ENCODE assay signal across 19 cellular contexts in genomic region chr5:180114304-180115003, GRCh38. TPM values are rescaled to one million over a fixed set of nuclear protein-coding genes. Genes with fewer than 3 reads are reported as not detected.
DNase-seq lines count a peak whose midpoint lies in the region; ATAC-seq, FAIRE-seq and TF ChIP-seq lines count a peak whose summit lies in the region.
"Had no signal": no experiment of that assay in that cellular context is flagged by ENCODE, and none has a peak within 500 bp of the region (broad histone marks: within the 10 kb centered on the region; RNA-seq: fewer than 3 reads in every experiment).

No MANE protein-coding gene starts in this region.

- no peaks in the 10 kb centered on the region for H3K9me2 ChIP-seq in SK-N-SH

- TF ChIP-seq CTCF in SK-N-SH (IDR thresholded peaks at IDR 0.05) (no peak), right lobe of liver (IDR thresholded peaks at IDR 0.05) (no peak), HepG2 (CRISPR knock-in tag; IDR thresholded peaks at IDR 0.05) (no peak)

- H3K9me3 ChIP-seq in SK-N-SH (no peaks in the 10 kb centered on the region), right lobe of liver (no peaks in the 10 kb centered on the region), HepG2 (ENCODE audit: low read length) (no peaks in the 10 kb centered on the region), neuronal stem cell (replicated peaks in 1 of 2; ENCODE audit: control insufficient read depth in 2 of 2, insufficient read depth in 1 of 2, low read depth in 1 of 2, low read length in 2 of 2) (no peaks in the 10 kb centered on the region)

- H3K4me2 ChIP-seq in SK-N-SH (no peak overlapping the region), HepG2 (ENCODE audit: low read depth, low read length) (no peak overlapping the region), neuronal stem cell (ENCODE audit: insufficient read depth, low read length, poor library complexity, severe bottlenecking) (no peak overlapping the region)
- H3K4me2 ChIP-seq: GM23338 had no signal

- H2BK12ac ChIP-seq in neuronal stem cell (ENCODE audit: low read length) = no peak overlapping the region

- H2BK15ac ChIP-seq in neuronal stem cell (ENCODE audit: low read length) = peak overlapping the region; percentile 14

- whole genome bisulfite sequencing in SK-N-SH (ENCODE audit: low lambda C conversion rate) = 63% methylated on average over 22 of the region's 23 CpGs
- 76% methylated on average over 7 of the region's 23 CpGs for WGBS in right lobe of liver (ENCODE audit: insufficient coverage, low coverage, low lambda C conversion rate, missing lambda C conversion rate)
- 22% methylated on average over 9 of the region's 23 CpGs for WGBS in HepG2 (ENCODE audit: low lambda C conversion rate)
- no CpG with 5 or more reads among the region's 23 CpGs for WGBS in neuronal stem cell (ENCODE audit: extremely low coverage in 2 of 2, insufficient read length in 2 of 2, insufficient replicate concordance in 1 of 2), 2 donors

- TF ChIP-seq EP300 in SK-N-SH (IDR thresholded peaks at IDR 0.05; ENCODE audit: borderline replicate concordance in 1 of 2, low read depth in 1 of 2, low read length in 1 of 2) = no peak
- no peak for TF ChIP-seq EP300 in HepG2 (IDR thresholded peaks at IDR 0.05; ENCODE audit: low read depth in 2 of 2, low read length in 2 of 2)
- TF ChIP-seq EP300 in HepG2 (CRISPR knock-in tag; IDR thresholded peaks at IDR 0.05; ENCODE audit: borderline replicate concordance) = no peak

- TF ChIP-seq RAD21 in SK-N-SH (IDR thresholded peaks at IDR 0.05; ENCODE audit: low read length) (no peak), HepG2 (CRISPR knock-in tag; IDR thresholded peaks at IDR 0.05) (no peak)

- H3K36me3 ChIP-seq in SK-N-SH (replicated peaks in 1 of 2; ENCODE audit: control insufficient read depth in 1 of 2, insufficient read depth in 2 of 2, low read length in 1 of 2) (no peaks in the 10 kb centered on the region), right lobe of liver (no peaks in the 10 kb centered on the region), HepG2 (replicated peaks in 1 of 2; ENCODE audit: control insufficient read depth in 1 of 2, insufficient read depth in 2 of 2, low read length in 2 of 2) (no peaks in the 10 kb centered on the region), neuronal stem cell (replicated peaks in 1 of 2; ENCODE audit: control insufficient read depth in 2 of 2, insufficient read depth in 2 of 2, low read length in 2 of 2) (no peaks in the 10 kb centered on the region)

- BruUV-seq in HepG2 (replicated peaks; lab: Mats Ljungman, UMichigan) = no TSS peak

- ATAC-seq in SK-N-SH treated with all-trans-retinoic acid at 6 μM for 48 hours = no peak
- ATAC-seq in right lobe of liver = no peak
- no peak for ATAC-seq in HepG2
- ATAC-seq: GM23338 had no signal

- H3K23ac ChIP-seq in neuronal stem cell (ENCODE audit: low read depth, low read length, poor library complexity) = peak overlapping the region; percentile 81

- no peak overlapping the region for H4K91ac ChIP-seq in neuronal stem cell (ENCODE audit: low read depth, low read length, poor library complexity)

- no peak overlapping the region for H2BK5ac ChIP-seq in neuronal stem cell (ENCODE audit: low read length)

- H4K20me1 ChIP-seq in SK-N-SH (ENCODE audit: insufficient read depth) (no peaks in the 10 kb centered on the region), HepG2 (ENCODE audit: insufficient read depth, low read length) (no peaks in the 10 kb centered on the region)

- H3K4me1 ChIP-seq in SK-N-SH (ENCODE audit: control insufficient read depth in 1 of 2, insufficient read depth in 2 of 2, low read depth in 1 of 2, low read length in 1 of 2) (no peaks in the 10 kb centered on the region), right lobe of liver (no peaks in the 10 kb centered on the region), HepG2 (ENCODE audit: insufficient read depth, low read length) (no peaks in the 10 kb centered on the region), neuronal stem cell (ENCODE audit: control insufficient read depth in 2 of 2, insufficient read depth in 1 of 2, low read depth in 1 of 2, low read length in 2 of 2) (peaks cover 4 to 12% of the 10 kb centered on the region in 2 donors)

- H3K79me1 ChIP-seq in neuronal stem cell (ENCODE audit: low read depth, low read length) = no peaks in the 10 kb centered on the region

- POLR2A ChIA-PET in SK-N-SH (lab: Yijun Ruan, JAX) = no interaction called here
- POLR2A ChIA-PET in HepG2 (lab: Yijun Ruan, JAX) = no interaction called here

- H3K79me2 ChIP-seq in SK-N-SH (ENCODE audit: insufficient read depth) (no peaks in the 10 kb centered on the region), HepG2 (ENCODE audit: insufficient read depth, low read length) (no peaks in the 10 kb centered on the region)

- no peak overlapping the region for H2BK120ac ChIP-seq in neuronal stem cell (ENCODE audit: low read depth, low read length)

- H3K14ac ChIP-seq in neuronal stem cell (ENCODE audit: low read length) = no peak overlapping the region

- H3K4ac ChIP-seq in neuronal stem cell (ENCODE audit: low read length) = no peak overlapping the region

- TF ChIP-seq POLR2A in right lobe of liver (IDR thresholded peaks at IDR 0.05) (no peak), HepG2 (IDR thresholded peaks at IDR 0.05; ENCODE audit: insufficient read depth in 1 of 2, low read depth in 2 of 2, low read length in 2 of 2) (no peak), erythroblast (IDR thresholded peaks at IDR 0.05; ENCODE audit: low read length) (no peak)

- H3F3A ChIP-seq in SK-N-SH (replicated peaks; ENCODE audit: insufficient read depth) = no peaks in the 10 kb centered on the region

- no peak overlapping the region for H4K8ac ChIP-seq in neuronal stem cell (ENCODE audit: low read depth, low read length)

- peak overlapping the region; percentile 19 for H3K18ac ChIP-seq in neuronal stem cell (ENCODE audit: low read length)

- H3K4me3 ChIP-seq in SK-N-SH (ENCODE audit: low read depth in 2 of 2, low read length in 1 of 2) = no peak overlapping the region
- no peak overlapping the region for H3K4me3 ChIP-seq in right lobe of liver
- no peak overlapping the region for H3K4me3 ChIP-seq in HepG2 (replicated peaks in 1 of 3; ENCODE audit: insufficient read depth in 1 of 3, low read depth in 2 of 3, low read length in 3 of 3)
- H3K4me3 ChIP-seq in neuronal stem cell (ENCODE audit: low read length in 2 of 2) = no peak overlapping the region
- H3K4me3 ChIP-seq: GM23338 had no signal

- DNase-seq in SK-N-SH (peak; percentile 16), right lobe of liver (peak in 2 of 3 donors; percentile 7 to 31), HepG2 (ENCODE audit: low spot score) (no peak), neuronal stem cell (ENCODE audit: low spot score) (no peak), NOMO-1 treated with DMSO at 0.1 percent for 48 hours (lab: John Stamatoyannopoulos, UW; ENCODE audit: unreplicated experiment) (no peak), NCI-H1436 (lab: John Stamatoyannopoulos, UW) (no peak), erythroblast (lab: John Stamatoyannopoulos, UW) (no peak)
- DNase-seq: CD8-positive, alpha-beta memory T cell; GF-D8; HFFc6; KBM-7; NCI-H146; NCI-H2081 treated with DMSO at 0.1 percent for 48 hours; NCI-H226; NCI-H526 had no signal

- in situ Hi-C loops in HepG2 (cut with HindIII; ENCODE audit: extremely low pct_ligation_motif_present, low pct_unique_long_range_greater_than_20kb) = no loop called here

- H2AFZ ChIP-seq in SK-N-SH (ENCODE audit: low read depth) (no peak overlapping the region), HepG2 (ENCODE audit: low read length) (no peak overlapping the region), neuronal stem cell (ENCODE audit: low read length) (no peak overlapping the region)
- H2AFZ ChIP-seq: GM23338 had no signal

- H3K27ac ChIP-seq in SK-N-SH (ENCODE audit: low read depth in 2 of 2, low read length in 1 of 2) = no peak overlapping the region
- H3K27ac ChIP-seq in right lobe of liver = no peak overlapping the region
- no peak overlapping the region for H3K27ac ChIP-seq in HepG2 (ENCODE audit: extremely low read length, insufficient read depth, low read length)
- no peak overlapping the region for H3K27ac ChIP-seq in neuronal stem cell (replicated peaks; ENCODE audit: low read length)
- H3K27ac ChIP-seq: 22Rv1, HL-60 had no signal

- no peak for FAIRE-seq in HepG2 (lab: Jason Lieb, UNC)

- H3K9ac ChIP-seq in SK-N-SH (no peak overlapping the region), HepG2 (ENCODE audit: insufficient read depth, low read depth, low read length) (no peak overlapping the region), neuronal stem cell (ENCODE audit: low read depth, low read length, poor library complexity) (no peak overlapping the region)

- peak overlapping the region; percentile 88 for H2AK5ac ChIP-seq in neuronal stem cell (ENCODE audit: low read depth, low read length)

- H3K27me3 ChIP-seq in SK-N-SH (ENCODE audit: insufficient read depth) (no peaks in the 10 kb centered on the region), right lobe of liver (no peaks in the 10 kb centered on the region), HepG2 (ENCODE audit: control insufficient read depth in 1 of 2, insufficient read depth in 2 of 2, low read length in 2 of 2) (peaks cover 6 to 40% of the 10 kb centered on the region in 2 experiments; a peak in 4 of 5 replicates), neuronal stem cell (ENCODE audit: control insufficient read depth in 3 of 3, insufficient read depth in 3 of 3, low read depth in 1 of 3, low read length in 3 of 3) (no peaks in the 10 kb centered on the region)

- CTCF ChIA-PET in SK-N-SH (lab: Yijun Ruan, JAX) (no interaction called here), HepG2 (lab: Yijun Ruan, JAX; ENCODE audit: low intra/inter-chr PET ratio, low total read pairs) (no interaction called here)

- intact Hi-C loops in right lobe of liver (cut with DNase I) (no loop called here), HepG2 (cut with micrococcal nuclease; ENCODE audit: unreplicated experiment) (no loop called here)

RNA-seq across cellular contexts. Expression of gene RNF130, which starts 42.9 kb away (rescaled TPM):
- 41.4 and 49.6 TPM in 2 replicates for polyA plus RNA-seq in SK-N-SH (2012; rRNA removed)
- polyA plus RNA-seq in SK-N-SH (2012; cell fraction: cytosol; rRNA removed) = 51.8 and 53.1 TPM in 2 replicates
- polyA plus RNA-seq in SK-N-SH (2012; cell fraction: nucleus; rRNA removed) = 19.0 and 27.1 TPM in 2 replicates
- total RNA-seq in right lobe of liver = 100 to 1,000 TPM in 1 of 6 experiments, 10 to 100 TPM in 5; 66.7 to 119 (median 89.9) TPM
- 21.3 and 28.2 TPM in 2 replicates for total RNA-seq in HepG2 (2016; rRNA removed; fragmentation: Illumina TruSeq; extraction: Trizol)
- total RNA-seq in HepG2 (2016; cell fraction: cytosol; rRNA removed; fragmentation: Illumina TruSeq; extraction: Trizol; ENCODE audit: low read depth) = 51.1 and 56.5 TPM in 2 replicates
- total RNA-seq in HepG2 (2016; cell fraction: insoluble cytoplasmic fraction; rRNA removed; fragmentation: Illumina TruSeq; extraction: Trizol) = 20.7 and 27.0 TPM in 2 replicates
- total RNA-seq in HepG2 (2016; cell fraction: membrane; rRNA removed; fragmentation: Illumina TruSeq; extraction: Trizol) = 71.6 and 78.1 TPM in 2 replicates
- total RNA-seq in HepG2 (2016; cell fraction: nucleus; rRNA removed; fragmentation: Illumina TruSeq; extraction: Trizol) = 19.2 and 22.9 TPM in 2 replicates
- polyA plus RNA-seq in HepG2 (2011; rRNA removed) = 25.9 and 28.3 TPM in 2 replicates
- polyA plus RNA-seq in HepG2 (2011; cell fraction: cytosol; rRNA removed) = 21.0 and 26.9 TPM in 2 replicates
- polyA plus RNA-seq in HepG2 (2011; cell fraction: nucleus; rRNA removed) = 10.8 and 12.4 TPM in 2 replicates
- polyA plus RNA-seq in HepG2 (2012) = 21.3 and 23.0 TPM in 2 replicates
- 78.2 and 88.6 TPM in 2 replicates for polyA plus RNA-seq in HepG2 (2016; cell fraction: cytosol; fragmentation: Illumina TruSeq; extraction: Trizol; ENCODE audit: low read depth)
- polyA plus RNA-seq in HepG2 (2016; cell fraction: insoluble cytoplasmic fraction; fragmentation: Illumina TruSeq; extraction: Trizol; ENCODE audit: low read depth) = 31.6 and 34.3 TPM in 2 replicates
- polyA plus RNA-seq in HepG2 (2016; cell fraction: membrane; fragmentation: Illumina TruSeq; extraction: Trizol; ENCODE audit: low read depth) = 86.4 and 87.9 TPM in 2 replicates
- 38.8 and 41.1 TPM in 2 replicates for polyA plus RNA-seq in HepG2 (2016; cell fraction: nucleus; fragmentation: Illumina TruSeq; extraction: Trizol; ENCODE audit: insufficient read depth, low read depth)
- 12.5 and 16.7 TPM in 2 replicates for polyA minus RNA-seq in HepG2 (2011; rRNA and poly(A)+ RNA removed; ENCODE audit: low replicate concordance)
- 12.9 and 13.1 TPM in 2 replicates for polyA minus RNA-seq in HepG2 (2011; cell fraction: cytosol; rRNA and poly(A)+ RNA removed)
- polyA minus RNA-seq in HepG2 (2011; cell fraction: nucleus; rRNA and poly(A)+ RNA removed) = 18.3 and 20.1 TPM in 2 replicates
- 190 TPM for polyA plus RNA-seq in neuronal stem cell (2013, experiment 1 of 2)
- 194 TPM for polyA plus RNA-seq in neuronal stem cell (2013, experiment 2 of 2)

Comparison
In these comparisons a context has a peak if more than half of its experiments do, and no peak if none do; other contexts are left out.
1. DNase-seq: peak in SK-N-SH (single experiment) and right lobe of liver (2 of 3); none in HepG2 (single experiment), neuronal stem cell (single experiment), NOMO-1 treated with DMSO at 0.1 percent for 48 hours (single experiment), NCI-H1436 (single experiment) and erythroblast (0 of 2).